Comparison of ENCODE assay signal across 27 cellular contexts in genomic region chr3:63395960-63396359, GRCh38.
DNase-seq lines count a peak whose midpoint lies in the region; ATAC-seq, FAIRE-seq and TF ChIP-seq lines count a peak whose summit lies in the region.
"Had no signal": no experiment of that assay in that cellular context is flagged by ENCODE, and none has a peak within 500 bp of the region (broad histone marks: within the 10 kb centered on the region; RNA-seq: fewer than 3 reads in every experiment).

No MANE protein-coding gene starts in this region.

- TF ChIP-seq EP300 in SK-N-SH (IDR thresholded peaks at IDR 0.05; ENCODE audit: borderline replicate concordance in 1 of 2, low read depth in 1 of 2, low read length in 1 of 2) = no peak

- no peaks in the 10 kb centered on the region for H3K9me3 ChIP-seq in SK-N-SH
- H3K9me3 ChIP-seq in astrocyte (ENCODE audit: insufficient read depth, low read depth, low read length) = no peaks in the 10 kb centered on the region
- H3K9me3 ChIP-seq in mucosa of descending colon = no peaks in the 10 kb centered on the region
- H3K9me3 ChIP-seq: BLaER1 treated with 17β-estradiol and CSF1 and Interleukin-3, amounts not matched to agents 10 nM and 100 nM; Caco-2; Peyer's patch had no signal

- intact Hi-C loops in mucosa of descending colon (cut with DNase I, micrococcal nuclease) = no loop called here

- H3K27ac Mint-ChIP-seq in astrocyte (ENCODE audit: unreplicated experiment) = no peak overlapping the region
- H3K27ac Mint-ChIP-seq: CD4-positive, alpha-beta T cell; GM23338; H9; IgD-negative memory B cell had no signal

- H3K27me3 ChIP-seq in SK-N-SH (ENCODE audit: insufficient read depth) (no peaks in the 10 kb centered on the region), astrocyte (ENCODE audit: insufficient read depth, low read length) (peaks cover 2% of the 10 kb centered on the region)
- H3K27me3 ChIP-seq: BLaER1 treated with 17β-estradiol and CSF1 and Interleukin-3, amounts not matched to agents 10 nM and 100 nM; Peyer's patch had no signal

- DNase-seq in SK-N-SH (no peak), astrocyte (ENCODE audit: low read depth) (peak; percentile 82), mucosa of descending colon (no peak), COLO668 (lab: John Stamatoyannopoulos, UW; ENCODE audit: unreplicated experiment) (no peak)
- DNase-seq: Caco-2; CD4-positive, alpha-beta T cell; DMS79; EL; GDM1; H9; NCI-H1105; NCI-H146; NCI-H2029; NCI-H446 treated with DMSO at 0.1 percent for 48 hours; NCI-H526; NCI-H82; NK-92 treated with Interleukin-12 subunit alpha and Interleukin-12 subunit beta, amount 100 ng/mL, for 24 hours; OCI-M1; Peyer's patch had no signal

- ATAC-seq in SK-N-SH treated with all-trans-retinoic acid at 6 μM for 48 hours (no peak), mucosa of descending colon (peak; percentile 20), HG03378 (IDR thresholded peaks at IDR 0.05; ENCODE audit: unreplicated experiment) (no peak), HG03108 (IDR thresholded peaks at IDR 0.05; ENCODE audit: unreplicated experiment) (no peak)
- ATAC-seq: GM12878, GM23338 had no signal

- 72% methylated on average over 4 of the region's 4 CpGs for WGBS in SK-N-SH (ENCODE audit: low lambda C conversion rate)

- no peaks in the 10 kb centered on the region for H3K4me1 Mint-ChIP-seq in astrocyte (ENCODE audit: low read depth, unreplicated experiment)
- H3K4me1 Mint-ChIP-seq: GM23338, IgD-negative memory B cell had no signal

- no peak overlapping the region for H3K27ac ChIP-seq in SK-N-SH (ENCODE audit: low read depth in 2 of 2, low read length in 1 of 2)
- peak overlapping the region; percentile 10 for H3K27ac ChIP-seq in astrocyte (ENCODE audit: low read depth, low read length)
- H3K27ac ChIP-seq: KMS-11, Peyer's patch had no signal

- 0 out of 4 replicates have a peak, but pooled peaks cover 0 to 3% of the 10 kb centered on the region in 2 experiments for H3K4me1 ChIP-seq in SK-N-SH (ENCODE audit: control insufficient read depth in 1 of 2, insufficient read depth in 2 of 2, low read depth in 1 of 2, low read length in 1 of 2)
- H3K4me1 ChIP-seq in astrocyte (ENCODE audit: insufficient read depth, low read length) = peaks cover 11% of the 10 kb centered on the region
- H3K4me1 ChIP-seq in mucosa of descending colon (ENCODE audit: low read depth) = no peaks in the 10 kb centered on the region
- H3K4me1 ChIP-seq: Peyer's patch had no signal

- no peak for TF ChIP-seq RAD21 in SK-N-SH (IDR thresholded peaks at IDR 0.05; ENCODE audit: low read length)

- FAIRE-seq in astrocyte (lab: Jason Lieb, UNC) = no peak
- FAIRE-seq: GM12878 had no signal

- H3K36me3 ChIP-seq in SK-N-SH (replicated peaks in 1 of 2; ENCODE audit: control insufficient read depth in 1 of 2, insufficient read depth in 2 of 2, low read length in 1 of 2) = no peaks in the 10 kb centered on the region
- no peaks in the 10 kb centered on the region for H3K36me3 ChIP-seq in astrocyte (ENCODE audit: insufficient read depth, low read length)
- H3K36me3 ChIP-seq in mucosa of descending colon (ENCODE audit: low read depth) = no peaks in the 10 kb centered on the region
- H3K36me3 ChIP-seq: BLaER1 treated with 17β-estradiol and CSF1 and Interleukin-3, amounts not matched to agents 10 nM and 100 nM; Peyer's patch had no signal

- no peak overlapping the region for H3K4me2 ChIP-seq in SK-N-SH
- H3K4me2 ChIP-seq in astrocyte (ENCODE audit: low read length) = peak overlapping the region; percentile 7
- H3K4me2 ChIP-seq: GM23338, KMS-11 had no signal

- H3K79me2 ChIP-seq in SK-N-SH (ENCODE audit: insufficient read depth) = no peaks in the 10 kb centered on the region
- H3K79me2 ChIP-seq in astrocyte (ENCODE audit: insufficient read depth, low read length) = no peaks in the 10 kb centered on the region

- no peaks in the 10 kb centered on the region for H3K36me3 Mint-ChIP-seq in astrocyte (ENCODE audit: low read depth, unreplicated experiment)
- H3K36me3 Mint-ChIP-seq: IgD-negative memory B cell had no signal

- H2AFZ ChIP-seq in SK-N-SH (ENCODE audit: low read depth) (no peak overlapping the region), astrocyte (ENCODE audit: low read depth, low read length) (no peak overlapping the region)
- H2AFZ ChIP-seq: GM23338 had no signal

- no peak overlapping the region for H3K4me3 Mint-ChIP-seq in astrocyte (ENCODE audit: unreplicated experiment)
- H3K4me3 Mint-ChIP-seq: CD4-positive, alpha-beta T cell; GM23338; H9; IgD-negative memory B cell had no signal

- H3F3A ChIP-seq in SK-N-SH (replicated peaks; ENCODE audit: insufficient read depth) = no peaks in the 10 kb centered on the region

- TF ChIP-seq CTCF in SK-N-SH (IDR thresholded peaks at IDR 0.05) (no peak), astrocyte (IDR thresholded peaks at IDR 0.05; ENCODE audit: insufficient read depth, low read depth, low read length) (no peak), mucosa of descending colon (IDR thresholded peaks at IDR 0.05) (no peak)

- POLR2A ChIA-PET in SK-N-SH (lab: Yijun Ruan, JAX) = no interaction called here

- H3K9me2 ChIP-seq in SK-N-SH = no peaks in the 10 kb centered on the region

- H4K20me1 ChIP-seq in SK-N-SH (ENCODE audit: insufficient read depth) (0 out of 2 replicates have a peak, but pooled peaks cover 2% of the 10 kb centered on the region), astrocyte (ENCODE audit: insufficient read depth, low read length) (no peaks in the 10 kb centered on the region)
- H4K20me1 ChIP-seq: BLaER1 treated with 17β-estradiol and CSF1 and Interleukin-3, amounts not matched to agents 10 nM and 100 nM had no signal

- H3K4me3 ChIP-seq in SK-N-SH (ENCODE audit: low read depth in 2 of 2, low read length in 1 of 2) (no peak overlapping the region), astrocyte (ENCODE audit: insufficient read depth, low read depth, low read length) (no peak overlapping the region), mucosa of descending colon (no peak overlapping the region)
- H3K4me3 ChIP-seq: BLaER1 treated with 17β-estradiol and CSF1 and Interleukin-3, amounts not matched to agents 10 nM and 100 nM; GM12878; GM23338; Peyer's patch had no signal

- no peaks in the 10 kb centered on the region for H3K9me3 Mint-ChIP-seq in astrocyte (ENCODE audit: unreplicated experiment)
- H3K9me3 Mint-ChIP-seq: CD4-positive, alpha-beta T cell; GM23338; H9; IgD-negative memory B cell had no signal

- H3K9ac ChIP-seq in SK-N-SH = no peak overlapping the region
- no peak overlapping the region for H3K9ac ChIP-seq in astrocyte (ENCODE audit: low read length)
- H3K9ac ChIP-seq: BLaER1 treated with 17β-estradiol and CSF1 and Interleukin-3, amounts not matched to agents 10 nM and 100 nM; KMS-11 had no signal

- CTCF ChIA-PET in SK-N-SH (lab: Yijun Ruan, JAX) = interaction anchor here (1.4 kb wide), 1 partner anchor 18 kb away, joined by 3 read pairs; no protein-coding TSS in a partner anchor

- peaks cover 4% of the 10 kb centered on the region for H3K27me3 Mint-ChIP-seq in astrocyte (ENCODE audit: low read depth, unreplicated experiment)

TF ChIP-seq in SK-N-SH treated with all-trans-retinoic acid at 6 μM for 48 hours, 23 proteins besides CTCF, POLR2A, EP300 and RAD21:
- TF ChIP-seq ZNF70 (CRISPR knock-in tag; IDR thresholded peaks at IDR 0.05) = no peak
- TF ChIP-seq ESRRG (CRISPR knock-in tag; IDR thresholded peaks at IDR 0.05) = no peak
- no peak for TF ChIP-seq ZNF565 (CRISPR knock-in tag; conservative IDR thresholded peaks at IDR 0.05; ENCODE audit: low read depth)
- TF ChIP-seq SNAI2 (CRISPR knock-in tag; IDR thresholded peaks at IDR 0.05) = no peak
- TF ChIP-seq ISL1 (CRISPR knock-in tag; IDR thresholded peaks at IDR 0.05) = 0 out of 2 replicates have a peak, but pooled peaks have one; percentile 11
- no peak for TF ChIP-seq POU6F1 (CRISPR knock-in tag; IDR thresholded peaks at IDR 0.05; ENCODE audit: borderline replicate concordance, low read depth)

TF ChIP-seq in SK-N-SH, 30 proteins besides CTCF, POLR2A, EP300 and RAD21:
- TF ChIP-seq EZH2phosphoT487 (IDR thresholded peaks at IDR 0.05; ENCODE audit: borderline replicate concordance, low read depth) (no peak), USF2 (IDR thresholded peaks at IDR 0.05; ENCODE audit: borderline replicate concordance, low read depth, low read length) (no peak), RFX5 (IDR thresholded peaks at IDR 0.05; ENCODE audit: low read length) (no peak), TCF12 (IDR thresholded peaks at IDR 0.05) (no peak), SIN3A (IDR thresholded peaks at IDR 0.05; ENCODE audit: borderline replicate concordance, low read depth, low read length) (no peak), RXRA (IDR thresholded peaks at IDR 0.05; ENCODE audit: borderline replicate concordance, low read depth) (no peak)
TF ChIP-seq in SK-N-SH: peak in this region for 0.
